25 cellular contexts compared by ENCODE assay signal in the genomic region with DNA sequence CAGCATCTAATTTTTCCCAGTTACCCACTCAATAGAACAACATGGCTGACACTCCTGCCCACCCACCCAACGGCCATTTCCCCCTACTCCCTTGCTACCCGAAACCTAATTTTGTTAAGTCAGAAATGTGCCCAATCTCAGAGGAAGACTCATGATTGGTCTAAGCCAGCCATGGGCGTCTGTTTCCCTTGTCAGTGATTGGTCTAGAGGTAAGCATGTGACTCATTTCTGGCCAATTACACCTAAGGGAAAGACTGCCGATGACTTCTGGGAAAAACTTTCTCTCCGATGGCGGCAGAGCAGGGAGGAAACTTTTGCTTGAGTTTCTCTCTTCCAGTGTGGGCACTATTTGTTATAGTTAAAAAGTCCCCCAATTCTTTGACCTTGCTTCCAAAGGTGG.
"Had no signal": no experiment of that assay in that cellular context is flagged by ENCODE, and none has a peak within 500 bp of the region (broad histone marks: within the 10 kb centered on the region; RNA-seq: fewer than 3 reads in every experiment).

No MANE protein-coding gene starts in this region.

- H3K36me3 Mint-ChIP-seq: activated naive CD4-positive, alpha-beta T cell treated with anti-CD3 and anti-CD28 coated beads, Interleukin-2, amount 50 U/mL, for 72 hours had no signal

- H3K27me3 Mint-ChIP-seq: activated naive CD8-positive, alpha-beta T cell treated with anti-CD3 and anti-CD28 coated beads, Interleukin-2, amount 50 U/mL, for 24 hours had no signal

- ATAC-seq: activated CD8-positive, alpha-beta T cell treated with anti-CD3 and anti-CD28 coated beads, Interleukin-2, amount 10 ng/mL, durations not matched to agents 7 days and 5 days; activated naive CD4-positive, alpha-beta T cell treated with anti-CD3 and anti-CD28 coated beads, Interleukin-2, amount 50 U/mL, for 72 hours; activated naive CD8-positive, alpha-beta T cell treated with anti-CD3 and anti-CD28 coated beads, Interleukin-2, amount 50 U/mL, for 24 hours; Panc1; SK-N-SH treated with all-trans-retinoic acid at 6 μM for 48 hours; WTC11 had no signal

- H3K4me2 ChIP-seq: KMS-11 had no signal

- DNase-seq: activated CD4-positive, alpha-beta T cell treated with anti-CD3 and anti-CD28 coated beads for 48 hours; activated CD4-positive, alpha-beta T cell treated with anti-CD3 and anti-CD28 coated beads, Interleukin-2, amount 50 U/mL, for 4 hours; activated CD4-positive, CD25-positive, alpha-beta regulatory T cell treated with anti-CD3 and anti-CD28 coated beads, Interleukin-2, amount 50 U/mL, for 72 hours; activated CD8-positive, alpha-beta memory T cell treated with anti-CD3 and anti-CD28 coated beads, Interleukin-2, amount 50 U/mL, for 48 hours; activated CD8-positive, alpha-beta T cell treated with anti-CD3 and anti-CD28 coated beads, Interleukin-2, amount 10 ng/mL, durations not matched to agents 7 days and 5 days; activated naive CD8-positive, alpha-beta T cell treated with anti-CD3 and anti-CD28 coated beads, Interleukin-2, amount 50 U/mL, for 24 hours; activated T-cell treated with anti-CD3 and anti-CD28 coated beads, Interleukin-2, amount 50 U/mL, for 1 hour; MV-4-11; NCI-H1092 treated with DMSO at 0.1 percent for 48 hours; NCI-H1417 treated with DMSO at 0.1 percent for 48 hours; NCI-H1694 treated with DMSO at 0.1 percent for 48 hours; NCI-H2029 treated with DMSO at 0.1 percent for 48 hours; NCI-H510A treated with DMSO at 0.1 percent for 48 hours; NCI-H69; RPMI8226; SW 1271 had no signal

- H3K9ac ChIP-seq: KMS-11 had no signal

- H3K4me1 Mint-ChIP-seq: IgD-negative memory B cell had no signal

- H3K27me3 ChIP-seq: MG63, SJSA1 had no signal

- H3K4me3 Mint-ChIP-seq: activated CD8-positive, alpha-beta T cell treated with anti-CD3 and anti-CD28 coated beads, Interleukin-2, amount 10 ng/mL, durations not matched to agents 7 days and 5 days; activated naive CD8-positive, alpha-beta T cell treated with anti-CD3 and anti-CD28 coated beads, Interleukin-2, amount 50 U/mL, for 24 hours; IgD-negative memory B cell; T-helper 1 cell treated with Interleukin-12 subunit alpha and Interleukin-12 subunit beta and Interleukin-4 antibody, amounts not matched to agents 30 μg/mL and 1 μg/mL, for 36 hours; WTC11 had no signal

- H3K9me3 Mint-ChIP-seq: activated naive CD4-positive, alpha-beta T cell treated with anti-CD3 and anti-CD28 coated beads, Interleukin-2, amount 50 U/mL, for 72 hours; activated naive CD8-positive, alpha-beta T cell treated with anti-CD3 and anti-CD28 coated beads, Interleukin-2, amount 50 U/mL, for 24 hours; T-helper 1 cell treated with Interleukin-12 subunit alpha and Interleukin-12 subunit beta and Interleukin-4 antibody, amounts not matched to agents 30 μg/mL and 1 μg/mL, for 36 hours had no signal

- H3K27ac ChIP-seq: KMS-11, SJSA1 had no signal

- H3K4me3 ChIP-seq: MG63, SJSA1 had no signal

- H3K27ac Mint-ChIP-seq: activated CD8-positive, alpha-beta T cell treated with anti-CD3 and anti-CD28 coated beads, Interleukin-2, amount 10 ng/mL, durations not matched to agents 7 days and 5 days; activated naive CD8-positive, alpha-beta T cell treated with anti-CD3 and anti-CD28 coated beads, Interleukin-2, amount 50 U/mL, for 24 hours; IgD-negative memory B cell; T-helper 1 cell treated with Interleukin-12 subunit alpha and Interleukin-12 subunit beta and Interleukin-4 antibody, amounts not matched to agents 30 μg/mL and 1 μg/mL, for 36 hours; WTC11 had no signal

- H3K36me3 ChIP-seq: MG63, SJSA1 had no signal

- H3K9me3 ChIP-seq: SJSA1 had no signal
